ENCODE assay signal across 19 cellular contexts in genomic region chr5:62167651-62168050, GRCh38.
DNase-seq lines count a peak whose midpoint lies in the region; ATAC-seq, FAIRE-seq and TF ChIP-seq lines count a peak whose summit lies in the region.
"Had no signal": no experiment of that assay in that cellular context is flagged by ENCODE, and none has a peak within 500 bp of the region (broad histone marks: within the 10 kb centered on the region; RNA-seq: fewer than 3 reads in every experiment).

No MANE protein-coding gene starts in this region.

- no peaks in the 10 kb centered on the region for H3K4me1 Mint-ChIP-seq in GM23338
- H3K4me1 Mint-ChIP-seq: CD4-positive, CD25-positive, alpha-beta regulatory T cell; H9 had no signal

- peaks cover 4% of the 10 kb centered on the region for H3K27me3 Mint-ChIP-seq in GM23338 (ENCODE audit: insufficient read depth, low read depth, poor library complexity)

- no peak overlapping the region for H3K27ac Mint-ChIP-seq in GM23338
- H3K27ac Mint-ChIP-seq: H9 had no signal

- H3K79me2 ChIP-seq in GM23338 (replicated peaks; ENCODE audit: insufficient read depth): no peaks in the 10 kb centered on the region

- FAIRE-seq in GM12892 (lab: Jason Lieb, UNC): no peak
- FAIRE-seq: D721Med, GM18507, HTR-8/SVneo had no signal

- H2AFZ ChIP-seq in GM23338: peak overlapping the region; percentile 38; the same call in 1 of the 2 replicates

- peaks cover 8% of the 10 kb centered on the region; the same call in 2 of the 3 replicates for H3K36me3 Mint-ChIP-seq in GM23338 (ENCODE audit: low read depth)
- H3K36me3 Mint-ChIP-seq: CD4-positive, CD25-positive, alpha-beta regulatory T cell had no signal

- peaks cover 8% of the 10 kb centered on the region; the same call in 2 of the 3 replicates for H3K9me3 Mint-ChIP-seq in GM23338
- H3K9me3 Mint-ChIP-seq: H9 had no signal

- TF ChIP-seq POLR2A in esophagus muscularis mucosa (IDR thresholded peaks at IDR 0.05; ENCODE audit: low read depth) (no peak), GM12892 (IDR thresholded peaks at IDR 0.05; ENCODE audit: low read depth, low read length) (no peak)

- H3K36me3 ChIP-seq in GM23338 (ENCODE audit: insufficient read depth) (no peaks in the 10 kb centered on the region), esophagus muscularis mucosa (no peaks in the 10 kb centered on the region), HAP-1 (replicated peaks) (no peaks in the 10 kb centered on the region)

- in situ Hi-C loops in HAP-1 (cut with MboI; ENCODE audit: low sequenced_read_pairs): no loop called here

- no peak overlapping the region for H3K4me3 Mint-ChIP-seq in GM23338
- H3K4me3 Mint-ChIP-seq: CD4-positive, CD25-positive, alpha-beta regulatory T cell; H9 had no signal

- ATAC-seq in GM23338: no peak
- ATAC-seq: SK-N-SH treated with all-trans-retinoic acid at 6 μM for 48 hours had no signal

- H3K4me1 ChIP-seq in GM23338 (ENCODE audit: insufficient read depth): no peaks in the 10 kb centered on the region
- no peaks in the 10 kb centered on the region for H3K4me1 ChIP-seq in esophagus muscularis mucosa
- H3K4me1 ChIP-seq in HAP-1: no peaks in the 10 kb centered on the region

- no peak overlapping the region for H3K4me2 ChIP-seq in GM23338

- H3F3A ChIP-seq in GM23338 (replicated peaks; ENCODE audit: low read depth): no peaks in the 10 kb centered on the region

- 70% methylated on average over 2 of the region's 2 CpGs for WGBS in esophagus muscularis mucosa

- H4K20me1 ChIP-seq in GM23338 (replicated peaks; ENCODE audit: insufficient read depth): no peaks in the 10 kb centered on the region

- intact Hi-C loops in esophagus muscularis mucosa (cut with DNase I): no loop called here

- peaks cover 0 to under 1% (median 0%) of the 10 kb centered on the region in 4 donors for H3K9me3 ChIP-seq in esophagus muscularis mucosa
- no peaks in the 10 kb centered on the region for H3K9me3 ChIP-seq in HAP-1

- DNase-seq in COR-L47 (lab: John Stamatoyannopoulos, UW): peak; percentile 1
- no peak for DNase-seq in GM23338 (ENCODE audit: low spot score)
- DNase-seq in NCI-H345 treated with DMSO at 0.1 percent for 48 hours (lab: John Stamatoyannopoulos, UW; ENCODE audit: unreplicated experiment): peak; percentile 82
- peak; percentile 50 for DNase-seq in esophagus muscularis mucosa (ENCODE audit: extremely low spot score)
- no peak for DNase-seq in HAP-1 (ENCODE audit: low spot score in 2 of 2)
- DNase-seq in GM12892 (ENCODE audit: insufficient read length): no peak
- no peak for DNase-seq in CD1c-positive myeloid dendritic cell (ENCODE audit: extremely low spot score)
- DNase-seq in stimulated activated CD4-positive, alpha-beta T cell treated with anti-CD3 and anti-CD28 coated beads, Interleukin-2, amount 100 ng/mL, for 48 hours: no peak
- DNase-seq: AML-193; CD4-positive, CD25-positive, alpha-beta regulatory T cell; H9; MV-4-11; NCI-H1694 treated with DMSO at 0.1 percent for 48 hours; NCI-H526; Right ventricle myocardium superior had no signal

- H3K4me3 ChIP-seq in GM23338 (no peak overlapping the region), esophagus muscularis mucosa (no peak overlapping the region), HAP-1 (no peak overlapping the region)

- H3K27me3 ChIP-seq in GM23338 (ENCODE audit: insufficient read depth): no peaks in the 10 kb centered on the region
- H3K27me3 ChIP-seq in esophagus muscularis mucosa: peaks cover 0 to 4% (median 0%) of the 10 kb centered on the region in 4 donors
- H3K27me3 ChIP-seq in HAP-1 (ENCODE audit: low read depth): no peaks in the 10 kb centered on the region

- TF ChIP-seq CTCF in GM23338 (conservative IDR thresholded peaks at IDR 0.05; ENCODE audit: low read depth in 2 of 2) (no peak), esophagus muscularis mucosa (IDR thresholded peaks at IDR 0.05) (no peak)

- TF ChIP-seq EP300 in esophagus muscularis mucosa (IDR thresholded peaks at IDR 0.05): no peak

- 0 out of 2 replicates have a peak, but pooled peaks cover 6% of the 10 kb centered on the region for H3K9me2 ChIP-seq in GM23338 (ENCODE audit: insufficient read depth)

- H3K27ac ChIP-seq in GM23338 (ENCODE audit: low read depth): no peak overlapping the region
- no peak overlapping the region for H3K27ac ChIP-seq in esophagus muscularis mucosa (replicated peaks in 1 of 4)

TF ChIP-seq in GM23338, 12 proteins besides CTCF, POLR2A, EP300 and RAD21 (continues in another document):
- TF ChIP-seq REST (IDR thresholded peaks at IDR 0.05; ENCODE audit: unreplicated experiment) (no peak), EZH2phosphoT487 (IDR thresholded peaks at IDR 0.05; ENCODE audit: unreplicated experiment) (no peak), ETS1 (IDR thresholded peaks at IDR 0.05) (no peak)

Comparison
In these comparisons a context has a peak if more than half of its experiments do, and no peak if none do; other contexts are left out.
1. DNase-seq: peak in COR-L47 (single experiment), NCI-H345 treated with DMSO at 0.1 percent for 48 hours (single experiment) and esophagus muscularis mucosa (single experiment); none in GM23338 (single experiment), HAP-1 (0 of 2), GM12892 (single experiment), CD1c-positive myeloid dendritic cell (single experiment) and stimulated activated CD4-positive, alpha-beta T cell treated with anti-CD3 and anti-CD28 coated beads, Interleukin-2, amount 100 ng/mL, for 48 hours (0 of 2).